ENCODE assay signal across 1 cellular context in the genomic region with DNA sequence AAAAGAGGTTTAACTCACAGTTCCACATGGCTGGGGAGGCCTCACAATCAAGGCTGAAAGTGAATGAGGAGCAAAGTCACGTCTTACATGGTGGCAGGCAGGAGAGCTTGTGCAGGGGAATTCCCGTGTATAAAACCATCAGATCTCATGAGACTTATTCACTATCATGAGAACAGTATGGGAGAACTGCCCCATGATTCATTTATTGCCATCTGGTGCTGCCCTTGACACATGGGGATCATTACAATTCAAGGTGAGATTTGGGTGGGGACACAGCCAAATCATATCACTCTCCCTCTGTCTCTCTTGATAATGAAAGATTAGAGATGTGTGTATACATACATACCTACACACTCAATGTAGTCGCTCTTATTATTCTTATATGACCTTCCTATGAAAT.
TF ChIP-seq lines count a peak whose summit lies in the region.

No MANE protein-coding gene starts in this region.

TF ChIP-seq in GM12878, 131 proteins besides CTCF, POLR2A, EP300 and RAD21:
- TF ChIP-seq CBX5 (IDR thresholded peaks at IDR 0.05; ENCODE audit: low read depth) = peak; percentile 46; the same call in 1 of the 2 replicates
TF ChIP-seq in GM12878: peak in this region for 1; not testable (repeated sequence) for 130.
